Comparison of ENCODE assay signal across 35 cellular contexts in the genomic region with DNA sequence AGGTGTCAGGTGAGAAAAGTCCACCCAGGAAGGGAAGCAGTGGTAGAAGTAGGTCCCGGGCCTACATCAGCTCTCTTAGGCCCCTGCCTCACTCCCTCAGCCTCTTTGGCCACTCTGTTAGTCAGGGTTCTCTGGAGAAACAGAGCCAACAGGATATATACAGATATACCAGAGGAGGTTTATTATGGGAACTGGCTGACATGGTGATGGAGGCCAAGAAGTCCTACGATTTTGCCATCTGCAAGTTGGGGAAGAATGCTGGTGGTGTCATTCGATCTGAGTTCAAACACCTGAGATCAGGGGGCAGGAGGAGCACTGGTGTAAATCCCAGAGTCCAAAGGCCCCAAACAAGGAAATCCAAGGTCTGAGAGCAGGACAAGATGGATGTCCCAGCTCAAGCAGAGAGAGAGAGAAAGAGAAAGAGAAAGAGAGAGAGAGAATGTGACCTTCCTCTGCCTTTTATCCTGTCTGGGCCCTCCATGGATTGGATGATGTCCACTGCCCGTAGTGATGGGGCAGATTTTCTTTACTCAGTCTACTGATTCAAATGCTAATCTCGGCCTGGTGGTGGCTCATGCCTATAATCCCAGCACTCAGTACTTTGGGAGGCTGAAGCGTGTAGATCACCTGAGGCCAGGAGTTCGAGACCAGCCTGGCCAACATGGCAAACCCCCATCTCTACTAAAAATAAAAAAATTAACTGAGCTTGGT.
"Had no signal": no experiment of that assay in that cellular context is flagged by ENCODE, and none has a peak within 500 bp of the region (broad histone marks: within the 10 kb centered on the region; RNA-seq: fewer than 3 reads in every experiment).

No MANE protein-coding gene starts in this region.

- H3K27ac ChIP-seq: KMS-11 had no signal

- DNase-seq: Karpas-422, Kasumi-1, KBM-7, KG1, MG63, MM.1S, MV-4-11, NCI-H1048, NCI-H1092, NCI-H1092 treated with DMSO at 0.1 percent for 48 hours, NCI-H1105, NCI-H1105 treated with DMSO at 0.1 percent for 48 hours, NCI-H1417, NCI-H1417 treated with DMSO at 0.1 percent for 48 hours, NCI-H1436, NCI-H1436 treated with DMSO at 0.1 percent for 48 hours, NCI-H146, NCI-H1694, NCI-H1694 treated with DMSO at 0.1 percent for 48 hours, NCI-H187, NCI-H187 treated with DMSO at 0.1 percent for 48 hours, NCI-H1930, NCI-H2029, NCI-H2029 treated with DMSO at 0.1 percent for 48 hours, NCI-H2081, NCI-H2081 treated with DMSO at 0.1 percent for 48 hours, NCI-H2107, NCI-H2171, NCI-H2171 treated with DMSO at 0.1 percent for 48 hours, NCI-H2227 treated with DMSO at 0.1 percent for 48 hours, NCI-H226, NCI-H345, NCI-H446, NCI-H446 treated with DMSO at 0.1 percent for 48 hours had no signal

- H3K36me3 ChIP-seq: MG63 had no signal

- H3K9me3 ChIP-seq: MG63 had no signal

- H3K4me3 ChIP-seq: MG63 had no signal

- H3K27me3 ChIP-seq: MG63 had no signal
